Comparison of ENCODE assay signal across 8 cellular contexts in the genomic region with DNA sequence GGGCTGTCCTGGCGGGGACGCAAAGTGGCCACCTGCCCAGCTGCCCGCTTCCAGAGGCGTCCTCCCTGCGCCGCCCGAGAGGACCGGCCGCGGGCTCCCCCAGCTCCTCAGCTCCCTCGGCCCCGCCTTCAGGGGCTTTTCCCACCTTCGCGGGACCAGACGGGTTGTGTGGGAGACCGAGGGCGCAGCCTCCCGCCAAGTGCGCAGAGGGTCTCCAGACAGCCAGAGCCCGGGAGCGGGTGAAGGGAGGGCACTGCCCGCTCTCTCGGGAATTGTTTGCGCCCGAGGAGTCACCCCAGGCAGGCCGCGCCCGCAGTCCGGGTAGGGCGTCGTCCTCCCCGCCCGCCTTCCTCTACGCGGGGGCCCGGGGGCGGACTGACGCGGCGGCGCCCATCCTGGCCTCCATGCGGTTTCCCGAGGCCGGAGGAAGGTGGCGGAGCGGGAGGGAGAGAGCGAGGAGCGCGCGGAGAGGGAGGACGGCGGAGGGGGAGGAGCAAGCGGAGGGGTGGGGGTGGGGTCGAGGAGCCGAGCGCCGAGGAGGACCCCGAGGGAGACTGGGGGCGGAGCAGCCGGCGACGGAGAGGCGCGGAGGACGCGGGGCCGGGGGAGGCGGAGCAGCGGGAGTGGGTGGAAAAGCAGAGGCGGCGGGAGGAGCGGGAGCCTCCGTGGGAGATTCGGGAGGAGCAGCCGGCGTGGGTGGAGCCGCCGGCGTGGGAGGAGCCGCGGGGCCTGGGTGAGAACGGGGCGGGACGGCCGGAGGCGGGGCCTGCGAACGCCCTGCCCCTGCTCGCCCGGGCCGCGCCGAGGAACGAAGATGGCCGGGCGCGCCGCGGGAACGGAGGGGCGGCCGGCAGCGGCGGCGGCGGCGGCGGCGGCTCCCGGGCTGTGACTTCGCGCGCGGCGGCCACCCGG. TPM values are rescaled to one million over a fixed set of nuclear protein-coding genes. Genes with fewer than 3 reads are reported as not detected.
DNase-seq lines count a peak whose midpoint lies in the region; ATAC-seq and TF ChIP-seq lines count a peak whose summit lies in the region.

No MANE protein-coding gene starts in this region.

- H3K36me3 Mint-ChIP-seq in CD8-positive, alpha-beta T cell = no peaks in the 10 kb centered on the region
- peaks cover 26% of the 10 kb centered on the region for H3K36me3 Mint-ChIP-seq in activated T-helper 2 cell treated with anti-CD3 and anti-CD28 coated beads, Interferon-gamma antibody, Interleukin-2, Interleukin-4, amounts not matched to agents 10 μg/mL and 5 μg/mL and 100 μg/mL, durations not matched to agents 14 hours and 24 hours and 36 hours (ENCODE audit: low read depth)
- no peaks in the 10 kb centered on the region for H3K36me3 Mint-ChIP-seq in natural killer cell
- peaks cover 7% of the 10 kb centered on the region for H3K36me3 Mint-ChIP-seq in stimulated activated memory B cell treated with anti-CD40 and anti-IgM and Interleukin-4, amounts not matched to agents 10 μg/mL and 1 μg/mL and 100 μg/mL, for 72 hours

- H3K27ac ChIP-seq in CD8-positive, alpha-beta T cell (ENCODE audit: low read depth, low read length) = no peak overlapping the region
- H3K27ac ChIP-seq in Peyer's patch = peak overlapping the region; percentile 71 to 90 (median 78)

- TF ChIP-seq CTCF in CD8-positive, alpha-beta T cell (IDR thresholded peaks at IDR 0.05) = no peak
- no peak for TF ChIP-seq CTCF in Peyer's patch (IDR thresholded peaks at IDR 0.05)
- no peak for TF ChIP-seq CTCF in natural killer cell (IDR thresholded peaks at IDR 0.05)

- TF ChIP-seq POLR2A in Peyer's patch (IDR thresholded peaks at IDR 0.05) = peak in 1 of 2 donors; percentile 58

- no peaks in the 10 kb centered on the region for H3K9me3 ChIP-seq in CD8-positive, alpha-beta T cell (ENCODE audit: low read length)
- no peaks in the 10 kb centered on the region for H3K9me3 ChIP-seq in Peyer's patch

- H3K9me3 Mint-ChIP-seq in CD8-positive, alpha-beta T cell = no peaks in the 10 kb centered on the region
- no peaks in the 10 kb centered on the region for H3K9me3 Mint-ChIP-seq in activated T-helper 2 cell treated with anti-CD3 and anti-CD28 coated beads, Interferon-gamma antibody, Interleukin-2, Interleukin-4, amounts not matched to agents 10 μg/mL and 5 μg/mL and 100 μg/mL, durations not matched to agents 14 hours and 24 hours and 36 hours
- no peaks in the 10 kb centered on the region for H3K9me3 Mint-ChIP-seq in natural killer cell
- H3K9me3 Mint-ChIP-seq in stimulated activated memory B cell treated with anti-CD40 and anti-IgM and Interleukin-4, amounts not matched to agents 10 μg/mL and 1 μg/mL and 100 μg/mL, for 72 hours = no peaks in the 10 kb centered on the region

- H3K4me1 ChIP-seq in CD8-positive, alpha-beta T cell (ENCODE audit: insufficient read depth, low read length) = peaks cover 13% of the 10 kb centered on the region
- peaks cover 0 to 16% (median 0%) of the 10 kb centered on the region in 4 donors for H3K4me1 ChIP-seq in Peyer's patch

- DNase-seq in CD8-positive, alpha-beta T cell = peak; percentile 49 to 83 (median 70)
- DNase-seq in HT-29 (ENCODE audit: low spot score) (peak; percentile 42), Peyer's patch (peak; percentile 74 to 89 (median 87)), fibroblast of peridontal ligament (ENCODE audit: extremely low read depth) (peak; percentile 80), natural killer cell (peak; percentile 77)
- DNase-seq in activated T-helper 2 cell treated with anti-CD3 and anti-CD28 coated beads, Interferon-gamma antibody, Interleukin-2, Interleukin-4, amounts not matched to agents 10 μg/mL and 5 μg/mL and 100 μg/mL, durations not matched to agents 14 hours and 24 hours and 36 hours (ENCODE audit: low spot score) = peak; percentile 74

- POLR2A ChIA-PET in CD8-positive, alpha-beta T cell (lab: Charles Lee) = interaction anchor here (0.8 to 1.7 kb wide), 3 partner anchors 71 to 98 kb away, joined by 3 to 7 read pairs (median 4); no protein-coding TSS in a partner anchor

- intact Hi-C loops in CD8-positive, alpha-beta T cell (cut with DNase I, micrococcal nuclease) = loop anchor here (1.0 to 10.0 kb wide), 10 partner anchors 18 to 1743 kb away; a partner anchor contains a TSS
- intact Hi-C loops in activated T-helper 2 cell treated with anti-CD3 and anti-CD28 coated beads, Interferon-gamma antibody, Interleukin-2, Interleukin-4, amounts not matched to agents 10 μg/mL and 5 μg/mL and 100 μg/mL, durations not matched to agents 14 hours and 24 hours and 36 hours (cut with micrococcal nuclease) = loop anchor here (1.0 to 2.0 kb wide), 2 partner anchors 10 to 18 kb away; no protein-coding TSS in a partner anchor
- intact Hi-C loops in natural killer cell (cut with micrococcal nuclease) = no loop called here

- peak overlapping the region; percentile 49 for H3K4me3 ChIP-seq in CD8-positive, alpha-beta T cell (ENCODE audit: low read depth, low read length)
- H3K4me3 ChIP-seq in Peyer's patch = peak overlapping the region; percentile 55 to 71 (median 58)

- H3K4me1 Mint-ChIP-seq in CD8-positive, alpha-beta T cell (ENCODE audit: low read depth) = peaks cover 34% of the 10 kb centered on the region
- peaks cover 46% of the 10 kb centered on the region for H3K4me1 Mint-ChIP-seq in activated T-helper 2 cell treated with anti-CD3 and anti-CD28 coated beads, Interferon-gamma antibody, Interleukin-2, Interleukin-4, amounts not matched to agents 10 μg/mL and 5 μg/mL and 100 μg/mL, durations not matched to agents 14 hours and 24 hours and 36 hours (ENCODE audit: low read depth)
- peaks cover 14 to 18% of the 10 kb centered on the region in 2 donors for H3K4me1 Mint-ChIP-seq in natural killer cell
- H3K4me1 Mint-ChIP-seq in stimulated activated memory B cell treated with anti-CD40 and anti-IgM and Interleukin-4, amounts not matched to agents 10 μg/mL and 1 μg/mL and 100 μg/mL, for 72 hours = peaks cover 44% of the 10 kb centered on the region

- H3K27me3 ChIP-seq in CD8-positive, alpha-beta T cell (ENCODE audit: insufficient read depth, low read length) = no peaks in the 10 kb centered on the region
- H3K27me3 ChIP-seq in Peyer's patch = no peaks in the 10 kb centered on the region

- H3K36me3 ChIP-seq in CD8-positive, alpha-beta T cell (ENCODE audit: insufficient read depth, low read length) = no peaks in the 10 kb centered on the region
- H3K36me3 ChIP-seq in Peyer's patch = no peaks in the 10 kb centered on the region

- CTCF ChIA-PET in CD8-positive, alpha-beta T cell (lab: Charles Lee) = interaction anchor here (1.0 to 1.2 kb wide), 2 partner anchors 17 to 104 kb away, joined by 3 read pairs; no protein-coding TSS in a partner anchor

- ATAC-seq in CD8-positive, alpha-beta T cell = peak; percentile 92
- ATAC-seq in GM19468 (IDR thresholded peaks at IDR 0.05; ENCODE audit: extremely low read depth, unreplicated experiment) (peak; percentile 60), natural killer cell (peak; percentile 93 to 96 (median 94))
- ATAC-seq in stimulated activated memory B cell treated with anti-CD40 and anti-IgM and Interleukin-4, amounts not matched to agents 10 μg/mL and 1 μg/mL and 100 μg/mL, for 72 hours = peak; percentile 94

- H3K4me3 Mint-ChIP-seq in CD8-positive, alpha-beta T cell = peak overlapping the region; percentile 71
- H3K4me3 Mint-ChIP-seq in activated T-helper 2 cell treated with anti-CD3 and anti-CD28 coated beads, Interferon-gamma antibody, Interleukin-2, Interleukin-4, amounts not matched to agents 10 μg/mL and 5 μg/mL and 100 μg/mL, durations not matched to agents 14 hours and 24 hours and 36 hours (ENCODE audit: low read depth) = peak overlapping the region; percentile 66
- H3K4me3 Mint-ChIP-seq in natural killer cell = peak overlapping the region; percentile 72
- H3K4me3 Mint-ChIP-seq in stimulated activated memory B cell treated with anti-CD40 and anti-IgM and Interleukin-4, amounts not matched to agents 10 μg/mL and 1 μg/mL and 100 μg/mL, for 72 hours = peak overlapping the region; percentile 75

- H3K27ac Mint-ChIP-seq in CD8-positive, alpha-beta T cell = no peak overlapping the region
- H3K27ac Mint-ChIP-seq in activated T-helper 2 cell treated with anti-CD3 and anti-CD28 coated beads, Interferon-gamma antibody, Interleukin-2, Interleukin-4, amounts not matched to agents 10 μg/mL and 5 μg/mL and 100 μg/mL, durations not matched to agents 14 hours and 24 hours and 36 hours = peak overlapping the region; percentile 73
- peak overlapping the region in 1 of 2 donors; percentile 65 for H3K27ac Mint-ChIP-seq in natural killer cell
- peak overlapping the region; percentile 67 for H3K27ac Mint-ChIP-seq in stimulated activated memory B cell treated with anti-CD40 and anti-IgM and Interleukin-4, amounts not matched to agents 10 μg/mL and 1 μg/mL and 100 μg/mL, for 72 hours

- H3K27me3 Mint-ChIP-seq in CD8-positive, alpha-beta T cell (ENCODE audit: low read depth) = no peaks in the 10 kb centered on the region
- H3K27me3 Mint-ChIP-seq in activated T-helper 2 cell treated with anti-CD3 and anti-CD28 coated beads, Interferon-gamma antibody, Interleukin-2, Interleukin-4, amounts not matched to agents 10 μg/mL and 5 μg/mL and 100 μg/mL, durations not matched to agents 14 hours and 24 hours and 36 hours (ENCODE audit: low read depth) = peaks cover 4% of the 10 kb centered on the region
- peaks cover 7 to 14% of the 10 kb centered on the region in 2 donors for H3K27me3 Mint-ChIP-seq in natural killer cell (ENCODE audit: low read depth in 2 of 2)
- no peaks in the 10 kb centered on the region for H3K27me3 Mint-ChIP-seq in stimulated activated memory B cell treated with anti-CD40 and anti-IgM and Interleukin-4, amounts not matched to agents 10 μg/mL and 1 μg/mL and 100 μg/mL, for 72 hours

RNA-seq across cellular contexts. Expression of a gene that starts 47.6 kb away (rescaled TPM):
- total RNA-seq in CD8-positive, alpha-beta T cell = not detected
- not detected in 2 replicates for total RNA-seq in HT-29 (2014; rRNA removed; shearing (Covaris generic))
- not detected for total RNA-seq in Peyer's patch
- not detected in 2 replicates for total RNA-seq in activated T-helper 2 cell treated with anti-CD3 and anti-CD28 coated beads, Interferon-gamma antibody, Interleukin-2, Interleukin-4, amounts not matched to agents 10 μg/mL and 5 μg/mL and 100 μg/mL, durations not matched to agents 14 hours and 24 hours and 36 hours
- not detected for total RNA-seq in natural killer cell
